ENCODE assay signal across 1 cellular context in the genomic region with DNA sequence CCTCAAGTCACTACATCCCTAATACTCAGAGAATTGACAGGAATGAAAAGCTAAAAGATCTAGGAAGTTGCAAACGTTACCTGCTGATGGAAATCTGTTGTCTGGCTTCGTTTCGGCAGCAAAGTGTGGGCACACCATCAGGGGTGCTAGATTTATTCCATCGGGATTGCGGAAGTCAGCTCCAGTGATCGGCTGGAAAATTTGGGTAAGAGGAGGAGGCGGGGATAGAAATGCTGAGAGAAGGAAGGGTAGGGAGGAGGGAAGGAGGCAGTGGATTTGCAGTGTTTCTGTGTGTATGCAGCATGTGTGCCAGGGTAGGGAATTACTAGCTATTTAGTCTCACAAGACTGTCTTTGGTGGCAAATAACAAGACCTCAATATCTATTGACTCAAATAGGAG.
TF ChIP-seq lines count a peak whose summit lies in the region.

A gene (minus strand): TSS at position 127 of the 400 bp plus-strand sequence. CDS start 1,455 bp downstream, outside the sequence.

TF ChIP-seq in GM23338, 12 proteins besides CTCF, POLR2A, EP300 and RAD21 (continued from another document):
- TF ChIP-seq, protein P1, sequence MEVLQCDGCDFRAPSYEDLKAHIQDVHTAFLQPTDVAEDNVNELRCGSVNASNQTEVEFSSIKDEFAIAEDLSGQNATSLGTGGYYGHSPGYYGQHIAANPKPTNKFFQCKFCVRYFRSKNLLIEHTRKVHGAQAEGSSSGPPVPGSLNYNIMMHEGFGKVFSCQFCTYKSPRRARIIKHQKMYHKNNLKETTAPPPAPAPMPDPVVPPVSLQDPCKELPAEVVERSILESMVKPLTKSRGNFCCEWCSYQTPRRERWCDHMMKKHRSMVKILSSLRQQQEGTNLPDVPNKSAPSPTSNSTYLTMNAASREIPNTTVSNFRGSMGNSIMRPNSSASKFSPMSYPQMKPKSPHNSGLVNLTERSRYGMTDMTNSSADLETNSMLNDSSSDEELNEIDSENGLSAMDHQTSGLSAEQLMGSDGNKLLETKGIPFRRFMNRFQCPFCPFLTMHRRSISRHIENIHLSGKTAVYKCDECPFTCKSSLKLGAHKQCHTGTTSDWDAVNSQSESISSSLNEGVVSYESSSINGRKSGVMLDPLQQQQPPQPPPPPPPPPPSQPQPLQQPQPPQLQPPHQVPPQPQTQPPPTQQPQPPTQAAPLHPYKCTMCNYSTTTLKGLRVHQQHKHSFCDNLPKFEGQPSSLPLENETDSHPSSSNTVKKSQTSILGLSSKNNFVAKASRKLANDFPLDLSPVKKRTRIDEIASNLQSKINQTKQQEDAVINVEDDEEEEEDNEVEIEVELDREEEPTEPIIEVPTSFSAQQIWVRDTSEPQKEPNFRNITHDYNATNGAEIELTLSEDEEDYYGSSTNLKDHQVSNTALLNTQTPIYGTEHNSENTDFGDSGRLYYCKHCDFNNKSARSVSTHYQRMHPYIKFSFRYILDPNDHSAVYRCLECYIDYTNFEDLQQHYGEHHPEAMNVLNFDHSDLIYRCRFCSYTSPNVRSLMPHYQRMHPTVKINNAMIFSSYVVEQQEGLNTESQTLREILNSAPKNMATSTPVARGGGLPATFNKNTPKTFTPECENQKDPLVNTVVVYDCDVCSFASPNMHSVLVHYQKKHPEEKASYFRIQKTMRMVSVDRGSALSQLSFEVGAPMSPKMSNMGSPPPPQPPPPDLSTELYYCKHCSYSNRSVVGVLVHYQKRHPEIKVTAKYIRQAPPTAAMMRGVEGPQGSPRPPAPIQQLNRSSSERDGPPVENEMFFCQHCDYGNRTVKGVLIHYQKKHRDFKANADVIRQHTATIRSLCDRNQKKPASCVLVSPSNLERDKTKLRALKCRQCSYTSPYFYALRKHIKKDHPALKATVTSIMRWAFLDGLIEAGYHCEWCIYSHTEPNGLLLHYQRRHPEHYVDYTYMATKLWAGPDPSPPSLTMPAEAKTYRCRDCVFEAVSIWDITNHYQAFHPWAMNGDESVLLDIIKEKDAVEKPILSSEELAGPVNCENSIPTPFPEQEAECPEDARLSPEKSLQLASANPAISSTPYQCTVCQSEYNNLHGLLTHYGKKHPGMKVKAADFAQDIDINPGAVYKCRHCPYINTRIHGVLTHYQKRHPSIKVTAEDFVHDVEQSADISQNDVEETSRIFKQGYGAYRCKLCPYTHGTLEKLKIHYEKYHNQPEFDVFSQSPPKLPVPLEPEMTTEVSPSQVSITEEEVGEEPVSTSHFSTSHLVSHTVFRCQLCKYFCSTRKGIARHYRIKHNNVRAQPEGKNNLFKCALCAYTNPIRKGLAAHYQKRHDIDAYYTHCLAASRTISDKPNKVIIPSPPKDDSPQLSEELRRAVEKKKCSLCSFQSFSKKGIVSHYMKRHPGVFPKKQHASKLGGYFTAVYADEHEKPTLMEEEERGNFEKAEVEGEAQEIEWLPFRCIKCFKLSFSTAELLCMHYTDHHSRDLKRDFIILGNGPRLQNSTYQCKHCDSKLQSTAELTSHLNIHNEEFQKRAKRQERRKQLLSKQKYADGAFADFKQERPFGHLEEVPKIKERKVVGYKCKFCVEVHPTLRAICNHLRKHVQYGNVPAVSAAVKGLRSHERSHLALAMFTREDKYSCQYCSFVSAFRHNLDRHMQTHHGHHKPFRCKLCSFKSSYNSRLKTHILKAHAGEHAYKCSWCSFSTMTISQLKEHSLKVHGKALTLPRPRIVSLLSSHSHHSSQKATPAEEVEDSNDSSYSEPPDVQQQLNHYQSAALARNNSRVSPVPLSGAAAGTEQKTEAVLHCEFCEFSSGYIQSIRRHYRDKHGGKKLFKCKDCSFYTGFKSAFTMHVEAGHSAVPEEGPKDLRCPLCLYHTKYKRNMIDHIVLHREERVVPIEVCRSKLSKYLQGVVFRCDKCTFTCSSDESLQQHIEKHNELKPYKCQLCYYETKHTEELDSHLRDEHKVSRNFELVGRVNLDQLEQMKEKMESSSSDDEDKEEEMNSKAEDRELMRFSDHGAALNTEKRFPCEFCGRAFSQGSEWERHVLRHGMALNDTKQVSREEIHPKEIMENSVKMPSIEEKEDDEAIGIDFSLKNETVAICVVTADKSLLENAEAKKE (CRISPR knock-in tag; IDR thresholded peaks at IDR 0.05) = no peak
- no peak for TF ChIP-seq JUNB (IDR thresholded peaks at IDR 0.05; ENCODE audit: unreplicated experiment)
- no peak for TF ChIP-seq EZH2phosphoT487 (IDR thresholded peaks at IDR 0.05; ENCODE audit: unreplicated experiment)
- TF ChIP-seq NANOG (IDR thresholded peaks at IDR 0.05; ENCODE audit: borderline replicate concordance) = no peak
- no peak for TF ChIP-seq ZNF114 (CRISPR knock-in tag; IDR thresholded peaks at IDR 0.05)
- TF ChIP-seq, protein P2, sequence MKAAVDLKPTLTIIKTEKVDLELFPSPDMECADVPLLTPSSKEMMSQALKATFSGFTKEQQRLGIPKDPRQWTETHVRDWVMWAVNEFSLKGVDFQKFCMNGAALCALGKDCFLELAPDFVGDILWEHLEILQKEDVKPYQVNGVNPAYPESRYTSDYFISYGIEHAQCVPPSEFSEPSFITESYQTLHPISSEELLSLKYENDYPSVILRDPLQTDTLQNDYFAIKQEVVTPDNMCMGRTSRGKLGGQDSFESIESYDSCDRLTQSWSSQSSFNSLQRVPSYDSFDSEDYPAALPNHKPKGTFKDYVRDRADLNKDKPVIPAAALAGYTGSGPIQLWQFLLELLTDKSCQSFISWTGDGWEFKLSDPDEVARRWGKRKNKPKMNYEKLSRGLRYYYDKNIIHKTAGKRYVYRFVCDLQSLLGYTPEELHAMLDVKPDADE (IDR thresholded peaks at IDR 0.05) = no peak
- no peak for TF ChIP-seq POLR2AphosphoS5 (IDR thresholded peaks at IDR 0.05; ENCODE audit: low read depth)
